Comparison of ENCODE assay signal across 8 cellular contexts in genomic region chr4:26859762-26860156, GRCh38. TPM values are rescaled to one million over a fixed set of nuclear protein-coding genes. Genes with fewer than 3 reads are reported as not detected.
A peak's percentile ranks its signal among the peaks of the same experiment; 100 is the strongest.
DNase-seq lines count a peak whose midpoint lies in the region; ATAC-seq and TF ChIP-seq lines count a peak whose summit lies in the region.

No MANE protein-coding gene starts in this region.

- WGBS in transverse colon (ENCODE audit: low coverage in 1 of 2), 2 donors, result 33 to 38% methylated on average over 2 to 5 of the region's 5 CpGs

- in situ Hi-C loops in transverse colon (cut with MboI; ENCODE audit: low pct_ligation_motif_present in 1 of 4, low pct_unique_long_range_greater_than_20kb in 1 of 4, low sequenced_read_pairs in 3 of 4), result loop anchor here in 2 of 4 donors (10.0 kb wide), 1 partner anchor 145 kb away; no protein-coding TSS in a partner anchor

- no peaks in the 10 kb centered on the region for H3K9me3 Mint-ChIP-seq in activated T-cell treated with anti-CD3 and anti-CD28 coated beads, Interleukin-2, amount 50 U/mL, for 72 hours
- no peaks in the 10 kb centered on the region for H3K9me3 Mint-ChIP-seq in activated naive CD8-positive, alpha-beta T cell (ENCODE audit: low read depth)

- no peaks in the 10 kb centered on the region for H3K27me3 ChIP-seq in left lung
- no peaks in the 10 kb centered on the region for H3K27me3 ChIP-seq in transverse colon

- TF ChIP-seq CTCF in left lung (IDR thresholded peaks at IDR 0.05) (no peak), transverse colon (IDR thresholded peaks at IDR 0.05) (no peak)

- no peak for TF ChIP-seq POLR2A in transverse colon (IDR thresholded peaks at IDR 0.05)

- peaks cover 59% of the 10 kb centered on the region for H3K4me1 Mint-ChIP-seq in activated T-cell treated with anti-CD3 and anti-CD28 coated beads, Interleukin-2, amount 50 U/mL, for 72 hours (ENCODE audit: low read depth)
- H3K4me1 Mint-ChIP-seq in activated naive CD8-positive, alpha-beta T cell (ENCODE audit: low read depth), result peaks cover 54% of the 10 kb centered on the region

- no peaks in the 10 kb centered on the region for H3K9me3 ChIP-seq in left lung
- H3K9me3 ChIP-seq in transverse colon, result no peaks in the 10 kb centered on the region

- no peak for TF ChIP-seq EP300 in transverse colon (IDR thresholded peaks at IDR 0.05; ENCODE audit: low read depth)

- peak overlapping the region; percentile 80 for H3K27ac Mint-ChIP-seq in activated T-cell treated with anti-CD3 and anti-CD28 coated beads, Interleukin-2, amount 50 U/mL, for 72 hours
- peak overlapping the region; percentile 96 for H3K27ac Mint-ChIP-seq in activated naive CD8-positive, alpha-beta T cell

- peaks cover 3 to 4% of the 10 kb centered on the region in 2 donors for H3K36me3 Mint-ChIP-seq in activated T-cell treated with anti-CD3 and anti-CD28 coated beads, Interleukin-2, amount 50 U/mL, for 72 hours (ENCODE audit: insufficient read depth in 2 of 2)
- no peaks in the 10 kb centered on the region for H3K36me3 Mint-ChIP-seq in activated naive CD8-positive, alpha-beta T cell

- H3K4me3 ChIP-seq in left lung (peak overlapping the region; percentile 73 to 81), transverse colon (peak overlapping the region; percentile 39 to 98 (median 84))

- peak overlapping the region; percentile 88 to 90 for H3K4me3 Mint-ChIP-seq in activated T-cell treated with anti-CD3 and anti-CD28 coated beads, Interleukin-2, amount 50 U/mL, for 72 hours
- H3K4me3 Mint-ChIP-seq in activated naive CD8-positive, alpha-beta T cell, result peak overlapping the region; percentile 96

- intact Hi-C loops in left lung (cut with DNase I) (loop anchor here in 1 of 2 donors (10.0 kb wide), 1 partner anchor 145 kb away; no protein-coding TSS in a partner anchor), transverse colon (cut with DNase I; ENCODE audit: low total_unique reads) (no loop called here), left colon (cut with DNase I, micrococcal nuclease) (loop anchor here in 1 of 2 donors (5.0 kb wide), 1 partner anchor 143 kb away; no protein-coding TSS in a partner anchor)

- no peaks in the 10 kb centered on the region for H3K27me3 Mint-ChIP-seq in activated T-cell treated with anti-CD3 and anti-CD28 coated beads, Interleukin-2, amount 50 U/mL, for 72 hours (ENCODE audit: low read depth)
- no peaks in the 10 kb centered on the region for H3K27me3 Mint-ChIP-seq in activated naive CD8-positive, alpha-beta T cell

- no peak for ATAC-seq in activated T-cell treated with anti-CD3 and anti-CD28 coated beads, Interleukin-2, amount 50 U/mL, for 72 hours (replicated peaks in 1 of 2)
- ATAC-seq in left lung (no peak), left colon (no peak)

- no peak for DNase-seq in activated T-cell treated with anti-CD3 and anti-CD28 coated beads, Interleukin-2, amount 50 U/mL, for 72 hours
- DNase-seq in activated T-cell treated with anti-CD3 and anti-CD28 coated beads for 4 hours (no peak), left lung (no peak), transverse colon (no peak), NCI-H1694 treated with DMSO at 0.1 percent for 48 hours (lab: John Stamatoyannopoulos, UW) (no peak), left colon (no peak), Kasumi-1 (lab: John Stamatoyannopoulos, UW) (no peak)

- peak overlapping the region; percentile 96 to 97 for H3K27ac ChIP-seq in left lung
- H3K27ac ChIP-seq in transverse colon, result peak overlapping the region; percentile 96 to 99 (median 98)

- H3K36me3 ChIP-seq in left lung (no peaks in the 10 kb centered on the region), transverse colon (no peaks in the 10 kb centered on the region)

- H3K4me1 ChIP-seq in left lung, result peaks cover 21 to 57% of the 10 kb centered on the region in 2 donors
- H3K4me1 ChIP-seq in transverse colon, result peaks cover 7 to 55% (median 30%) of the 10 kb centered on the region in 4 donors

RNA-seq across cellular contexts. Expression of gene STIM2, which starts 0.9 kb away (rescaled TPM):
- 10 to 100 TPM; 39.6 to 47.0 TPM for total RNA-seq in activated T-cell treated with anti-CD3 and anti-CD28 coated beads, Interleukin-2, amount 50 U/mL, for 72 hours
- total RNA-seq in left lung (10 to 100 TPM; 29.1 to 37.6 TPM), transverse colon (10 to 100 TPM; 17.2 to 71.4 (median 20.7) TPM), left colon (10 to 100 TPM; 27.2 to 28.4 TPM)
